Comparison of ENCODE assay signal across 13 cellular contexts in genomic region chr4:102817021-102817605, GRCh38. TPM values are rescaled to one million over a fixed set of nuclear protein-coding genes. Genes with fewer than 3 reads are reported as not detected.
DNase-seq lines count a peak whose midpoint lies in the region; ATAC-seq, FAIRE-seq and TF ChIP-seq lines count a peak whose summit lies in the region.
"Had no signal": no experiment of that assay in that cellular context is flagged by ENCODE, and none has a peak within 500 bp of the region (broad histone marks: within the 10 kb centered on the region; RNA-seq: fewer than 3 reads in every experiment).

No MANE protein-coding gene starts in this region.

- peaks cover 8% of the 10 kb centered on the region for H3K36me3 ChIP-seq in CD8-positive, alpha-beta memory T cell (ENCODE audit: insufficient read depth, low read length)
- H3K36me3 ChIP-seq in OCI-LY1 (ENCODE audit: insufficient read depth, low read length) (peaks cover 93% of the 10 kb centered on the region), bronchial epithelial cell (ENCODE audit: control insufficient read depth, insufficient read depth, low read length) (no peaks in the 10 kb centered on the region)

- peaks cover 100% of the 10 kb centered on the region for H3K79me2 ChIP-seq in OCI-LY1 (ENCODE audit: insufficient read depth, low read length)

- FAIRE-seq in bronchial epithelial cell (lab: Jason Lieb, UNC) = no peak

- H3K9me3 Mint-ChIP-seq in CD8-positive, alpha-beta memory T cell = no peaks in the 10 kb centered on the region
- H3K9me3 Mint-ChIP-seq in nephron progenitor cell = peaks cover 36% of the 10 kb centered on the region

- no peak overlapping the region for H3K27ac ChIP-seq in CD8-positive, alpha-beta memory T cell (ENCODE audit: low read depth, low read length)
- H3K27ac ChIP-seq in OCI-LY1 (ENCODE audit: low read depth, low read length, poor library complexity, severe bottlenecking) = no peak overlapping the region

- no peaks in the 10 kb centered on the region for H3K27me3 Mint-ChIP-seq in CD8-positive, alpha-beta memory T cell
- no peaks in the 10 kb centered on the region for H3K27me3 Mint-ChIP-seq in nephron progenitor cell (ENCODE audit: low read depth, poor library complexity)

- peaks cover 97% of the 10 kb centered on the region for H3K4me1 ChIP-seq in CD8-positive, alpha-beta memory T cell (ENCODE audit: insufficient read depth, low read length)
- peaks cover 62% of the 10 kb centered on the region for H3K4me1 ChIP-seq in OCI-LY1 (ENCODE audit: insufficient read depth, low read length, severe bottlenecking)

- no peaks in the 10 kb centered on the region for H3K27me3 ChIP-seq in CD8-positive, alpha-beta memory T cell (ENCODE audit: insufficient read depth, low read length, poor library complexity, severe bottlenecking)
- no peaks in the 10 kb centered on the region for H3K27me3 ChIP-seq in OCI-LY1 (ENCODE audit: insufficient read depth, low read length)
- no peaks in the 10 kb centered on the region for H3K27me3 ChIP-seq in bronchial epithelial cell (ENCODE audit: control insufficient read depth, insufficient read depth, low read length)

- peak overlapping the region; percentile 6 for H3K4me3 ChIP-seq in CD8-positive, alpha-beta memory T cell (ENCODE audit: low read length)
- H3K4me3 ChIP-seq in OCI-LY1 (ENCODE audit: low read depth, low read length, poor library complexity, severe bottlenecking) = no peak overlapping the region
- H3K4me3 ChIP-seq in bronchial epithelial cell (ENCODE audit: low read depth, low read length) = no peak overlapping the region

- peak overlapping the region; percentile 7 to 79 (median 71) for H3K4me3 Mint-ChIP-seq in CD8-positive, alpha-beta memory T cell
- no peak overlapping the region for H3K4me3 Mint-ChIP-seq in nephron progenitor cell

- no peaks in the 10 kb centered on the region for H3K9me3 ChIP-seq in CD8-positive, alpha-beta memory T cell (ENCODE audit: low read length)
- no peaks in the 10 kb centered on the region for H3K9me3 ChIP-seq in OCI-LY1 (ENCODE audit: low read length)

- H3K9ac ChIP-seq in OCI-LY1 (ENCODE audit: low read length) = no peak overlapping the region

- H4K20me1 ChIP-seq in OCI-LY1 (ENCODE audit: insufficient read depth, low read length) = peaks cover 21% of the 10 kb centered on the region

- H3K9me2 ChIP-seq in OCI-LY1 (ENCODE audit: low read depth, low read length) = no peaks in the 10 kb centered on the region

- ATAC-seq in GM21515 (IDR thresholded peaks at IDR 0.05; ENCODE audit: unreplicated experiment) = no peak

- peaks cover 0 to 70% (median 17%) of the 10 kb centered on the region in 3 donors for H3K36me3 Mint-ChIP-seq in CD8-positive, alpha-beta memory T cell
- peaks cover 84% of the 10 kb centered on the region for H3K36me3 Mint-ChIP-seq in nephron progenitor cell (ENCODE audit: low read depth)

- peak overlapping the region; percentile 28; the same call in 1 of the 2 replicates for H3K4me2 ChIP-seq in OCI-LY1 (ENCODE audit: low read length)

- H3F3A ChIP-seq in OCI-LY1 (ENCODE audit: insufficient read depth, low read length) = no peaks in the 10 kb centered on the region

- no peak for DNase-seq in CD8-positive, alpha-beta memory T cell
- DNase-seq in bronchial epithelial cell (ENCODE audit: low read depth) (peak; percentile 83), nephron progenitor cell (no peak), NK-92 (lab: John Stamatoyannopoulos, UW; ENCODE audit: unreplicated experiment) (no peak), NCI-H446 treated with DMSO at 0.1 percent for 48 hours (lab: John Stamatoyannopoulos, UW) (no peak), SHP77 treated with DMSO at 0.1 percent for 48 hours (lab: John Stamatoyannopoulos, UW) (no peak)
- DNase-seq: COR-L47, erythroblast, kidney glomerular epithelial cell, retina, T1000 had no signal

- peak overlapping the region; percentile 11 to 95 (median 84) for H3K27ac Mint-ChIP-seq in CD8-positive, alpha-beta memory T cell
- H3K27ac Mint-ChIP-seq in nephron progenitor cell = peak overlapping the region; percentile 75

- H2AFZ ChIP-seq in OCI-LY1 (ENCODE audit: low read length) = no peak overlapping the region

- TF ChIP-seq CTCF in OCI-LY1 (IDR thresholded peaks at IDR 0.05; ENCODE audit: low read length) = no peak
- TF ChIP-seq CTCF in bronchial epithelial cell (IDR thresholded peaks at IDR 0.05; ENCODE audit: insufficient read depth, low read length, severe bottlenecking) = no peak
- TF ChIP-seq CTCF in nephron progenitor cell (IDR thresholded peaks at IDR 0.05) = no peak

- POLR2A ChIA-PET in CD8-positive, alpha-beta memory T cell (lab: Charles Lee) = interaction anchor here (0.8 to 3.6 kb wide), 4 partner anchors 10 to 56 kb away, joined by 3 to 26 read pairs (median 4); partner anchors contain the start of genes CISD2, MANBA and UBE2D3

- CTCF ChIA-PET in CD8-positive, alpha-beta memory T cell (lab: Charles Lee) = interaction anchor here (0.9 to 1.5 kb wide), 5 partner anchors 7 to 283 kb away, joined by 3 to 6 read pairs (median 3); partner anchors contain the start of genes BDH2, CISD2 and UBE2D3

- H3K4me1 Mint-ChIP-seq in CD8-positive, alpha-beta memory T cell = peaks cover 67 to 90% (median 68%) of the 10 kb centered on the region in 3 donors
- peaks cover 55% of the 10 kb centered on the region for H3K4me1 Mint-ChIP-seq in nephron progenitor cell

RNA-seq across cellular contexts. Expression of gene UBE2D3, which starts 10.2 kb away (rescaled TPM):
- 100 to 1,000 TPM; 436 to 452 TPM for total RNA-seq in CD8-positive, alpha-beta memory T cell
- polyA plus RNA-seq in CD8-positive, alpha-beta memory T cell = 466 TPM
- 204 and 244 TPM in 2 replicates for total RNA-seq in bronchial epithelial cell

RNA-seq across cellular contexts. Expression of gene CISD2, which starts 51.7 kb away (rescaled TPM):
- total RNA-seq in CD8-positive, alpha-beta memory T cell = 10 to 100 TPM; 43.6 to 43.7 TPM
- polyA plus RNA-seq in CD8-positive, alpha-beta memory T cell = 36.0 TPM
- 24.0 and 54.9 TPM in 2 replicates for total RNA-seq in bronchial epithelial cell

RNA-seq across cellular contexts. Expression of gene MANBA, which starts 56.3 kb away (rescaled TPM):
- total RNA-seq in CD8-positive, alpha-beta memory T cell = 1 to 10 TPM; 9.1 to 9.5 TPM
- polyA plus RNA-seq in CD8-positive, alpha-beta memory T cell = 16.5 TPM
- 56.2 and 60.3 TPM in 2 replicates for total RNA-seq in bronchial epithelial cell
